26 cellular contexts compared by ENCODE assay signal in the genomic region with DNA sequence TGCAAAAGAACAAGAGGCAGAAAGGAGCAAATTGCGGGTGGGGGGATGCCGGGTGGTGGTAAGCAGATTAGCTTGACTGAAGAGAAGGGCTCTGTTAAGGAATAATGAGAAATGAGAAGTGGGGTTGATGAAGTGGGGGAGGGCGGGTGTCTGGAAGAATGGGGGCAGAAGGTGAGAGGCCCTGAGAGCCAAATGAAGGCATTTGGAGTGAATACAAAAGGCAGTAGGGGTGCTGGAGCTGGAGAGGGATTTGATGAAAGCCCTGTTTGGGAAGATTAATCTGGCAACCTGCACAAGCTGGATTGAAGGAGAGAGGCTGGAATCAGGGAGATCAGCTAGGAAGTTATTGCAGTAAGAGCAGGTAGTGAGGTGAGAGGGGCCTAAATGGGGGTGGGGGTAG.
"Had no signal": no experiment of that assay in that cellular context is flagged by ENCODE, and none has a peak within 500 bp of the region (broad histone marks: within the 10 kb centered on the region; RNA-seq: fewer than 3 reads in every experiment).

No MANE protein-coding gene starts in this region.

- H3K9me3 ChIP-seq: esophagus muscularis mucosa, gastroesophageal sphincter, heart left ventricle, prostate gland, right atrium auricular region, suprapubic skin, transverse colon, vagina had no signal

- H3K9me3 Mint-ChIP-seq: stimulated activated naive CD8-positive, alpha-beta T cell treated with anti-CD3 and anti-CD28 coated beads, Interleukin-15, amount 100 ng/mL, for 72 hours had no signal

- H3K36me3 ChIP-seq: esophagus muscularis mucosa, gastroesophageal sphincter, heart left ventricle, prostate gland, right atrium auricular region, suprapubic skin, transverse colon, vagina had no signal

- H3K4me2 ChIP-seq: hepatocyte, smooth muscle cell had no signal

- H3K4me1 Mint-ChIP-seq: naive thymus-derived CD4-positive, alpha-beta T cell; stimulated activated naive CD8-positive, alpha-beta T cell treated with anti-CD3 and anti-CD28 coated beads, Interleukin-15, amount 100 ng/mL, for 72 hours had no signal

- H2AFZ ChIP-seq: hepatocyte had no signal

- H3K27ac ChIP-seq: esophagus muscularis mucosa, foreskin keratinocyte, gastroesophageal sphincter, heart left ventricle, hepatocyte, prostate gland, right atrium auricular region, suprapubic skin, transverse colon, vagina had no signal

- H3K27me3 ChIP-seq: esophagus muscularis mucosa, foreskin keratinocyte, gastroesophageal sphincter, hepatocyte, right atrium auricular region, suprapubic skin, transverse colon, vagina had no signal

- H3K27ac Mint-ChIP-seq: naive thymus-derived CD4-positive, alpha-beta T cell; stimulated activated naive CD8-positive, alpha-beta T cell treated with anti-CD3 and anti-CD28 coated beads, Interleukin-15, amount 100 ng/mL, for 72 hours had no signal

- H3K4me1 ChIP-seq: esophagus muscularis mucosa, foreskin keratinocyte, gastroesophageal sphincter, heart left ventricle, prostate gland, right atrium auricular region, suprapubic skin, transverse colon, vagina had no signal

- H3K4me3 ChIP-seq: esophagus muscularis mucosa, gastroesophageal sphincter, heart left ventricle, hepatocyte, prostate gland, right atrium auricular region, smooth muscle cell, suprapubic skin, transverse colon, vagina had no signal

- H3K4me3 Mint-ChIP-seq: naive thymus-derived CD4-positive, alpha-beta T cell; stimulated activated naive CD8-positive, alpha-beta T cell treated with anti-CD3 and anti-CD28 coated beads, Interleukin-15, amount 100 ng/mL, for 72 hours had no signal

- ATAC-seq: foreskin keratinocyte; gastroesophageal sphincter; heart left ventricle; left lobe of liver; naive thymus-derived CD4-positive, alpha-beta T cell; sciatic nerve; stimulated activated naive CD8-positive, alpha-beta T cell treated with anti-CD3 and anti-CD28 coated beads, Interleukin-15, amount 100 ng/mL, for 72 hours had no signal

- DNase-seq: cortex of kidney; effector CD8-positive, alpha-beta T cell; foreskin keratinocyte; heart left ventricle; kidney; mesenchymal stem cell; midbrain; naive thymus-derived CD4-positive, alpha-beta T cell; nucleus accumbens; stimulated activated CD4-positive, alpha-beta T cell treated with anti-CD3 and anti-CD28 coated beads, Interleukin-12 subunit alpha, Interleukin-12 subunit beta, amount 100 ng/mL, for 4 hours; stimulated activated CD4-positive, alpha-beta T cell treated with anti-CD3 and anti-CD28 coated beads, Interleukin-1b, Interleukin-23, amount 100 ng/mL, for 48 hours; stimulated activated CD4-positive, alpha-beta T cell treated with anti-CD3 and anti-CD28 coated beads, Interleukin-4, amount 100 ng/mL, for 1 hour; stimulated activated CD8-positive, alpha-beta memory T cell treated with anti-CD3 and anti-CD28 coated beads, Interleukin-4, amount 100 ng/mL, for 48 hours; stimulated activated naive CD4-positive, alpha-beta T cell; stimulated activated naive CD8-positive, alpha-beta T cell treated with anti-CD3 and anti-CD28 coated beads, Interleukin-15, amount 100 ng/mL, for 72 hours; transverse colon had no signal

- H3K36me3 Mint-ChIP-seq: naive thymus-derived CD4-positive, alpha-beta T cell had no signal

- H3K79me2 ChIP-seq: hepatocyte had no signal
